Comparison of ENCODE assay signal across 10 cellular contexts in the genomic region with DNA sequence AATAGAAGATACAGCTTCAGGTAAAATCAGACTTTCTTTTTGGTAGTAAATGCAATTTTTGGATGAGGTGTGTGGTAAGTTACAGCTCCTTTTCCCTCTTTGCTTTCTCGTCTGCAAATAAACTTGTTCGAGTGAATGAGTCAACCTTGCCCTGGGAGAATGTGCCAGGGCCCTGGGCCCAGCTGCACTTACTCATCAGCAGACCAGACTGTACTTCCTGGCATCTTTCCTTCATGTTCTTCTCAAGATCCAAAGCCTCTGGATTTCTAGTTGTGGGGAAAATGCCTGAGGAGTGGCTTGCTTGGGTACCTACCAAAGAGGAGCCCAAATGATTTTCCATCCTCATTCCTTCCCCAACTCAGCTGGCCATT. TPM values are rescaled to one million over a fixed set of nuclear protein-coding genes. Genes with fewer than 3 reads are reported as not detected.
DNase-seq lines count a peak whose midpoint lies in the region; ATAC-seq and TF ChIP-seq lines count a peak whose summit lies in the region.
"Had no signal": no experiment of that assay in that cellular context is flagged by ENCODE, and none has a peak within 500 bp of the region (broad histone marks: within the 10 kb centered on the region; RNA-seq: fewer than 3 reads in every experiment).

No MANE protein-coding gene starts in this region.

- H3K9me3 Mint-ChIP-seq in activated T-helper 17 cell treated with anti-CD3 and anti-CD28 coated beads, Interleukin-2, amount 50 U/mL, for 72 hours: no peaks in the 10 kb centered on the region
- H3K9me3 Mint-ChIP-seq: CD8-positive, alpha-beta T cell had no signal

- no peak for TF ChIP-seq CTCF in esophagus muscularis mucosa (IDR thresholded peaks at IDR 0.05)

- DNase-seq in ACHN (peak; percentile 76), LoVo (ENCODE audit: low spot score) (peak; percentile 19), esophagus muscularis mucosa (ENCODE audit: extremely low spot score) (peak; percentile 93), SIG-M5 treated with dmso at 0.1 percent for 504 hours (lab: John Stamatoyannopoulos, UW; ENCODE audit: unreplicated experiment) (no peak), NAMALWA (ENCODE audit: low spot score) (no peak), cerebellar nuclear complex (lab: John Stamatoyannopoulos, UW) (no peak)
- DNase-seq: CD8-positive, alpha-beta T cell; immature natural killer cell had no signal

- peaks cover 13% of the 10 kb centered on the region for H3K27me3 Mint-ChIP-seq in activated T-helper 17 cell treated with anti-CD3 and anti-CD28 coated beads, Interleukin-2, amount 50 U/mL, for 72 hours

- H3K4me1 ChIP-seq in esophagus muscularis mucosa (peaks cover 36 to 54% (median 51%) of the 10 kb centered on the region in 4 donors), muscle layer of duodenum (ENCODE audit: control insufficient read depth in 1 of 2, insufficient read depth in 2 of 2, low read length in 2 of 2) (peaks cover 10 to 33% of the 10 kb centered on the region in 2 donors)

- TF ChIP-seq EP300 in esophagus muscularis mucosa (IDR thresholded peaks at IDR 0.05): no peak

- H3K9me3 ChIP-seq in esophagus muscularis mucosa (no peaks in the 10 kb centered on the region), muscle layer of duodenum (ENCODE audit: control insufficient read depth in 1 of 2, low read length in 2 of 2) (no peaks in the 10 kb centered on the region)

- no peaks in the 10 kb centered on the region for H3K4me1 Mint-ChIP-seq in activated T-helper 17 cell treated with anti-CD3 and anti-CD28 coated beads, Interleukin-2, amount 50 U/mL, for 72 hours
- H3K4me1 Mint-ChIP-seq: immature natural killer cell had no signal

- H3K27me3 ChIP-seq in esophagus muscularis mucosa: no peaks in the 10 kb centered on the region
- H3K27me3 ChIP-seq in muscle layer of duodenum (ENCODE audit: low read depth, low read length): no peaks in the 10 kb centered on the region

- 0% methylated on average over 2 of the region's 2 CpGs for WGBS in esophagus muscularis mucosa

- no peak overlapping the region for H3K4me3 Mint-ChIP-seq in activated T-helper 17 cell treated with anti-CD3 and anti-CD28 coated beads, Interleukin-2, amount 50 U/mL, for 72 hours
- H3K4me3 Mint-ChIP-seq: CD8-positive, alpha-beta T cell; immature natural killer cell had no signal

- TF ChIP-seq POLR2A in esophagus muscularis mucosa (IDR thresholded peaks at IDR 0.05; ENCODE audit: low read depth): no peak

- ATAC-seq in activated T-helper 17 cell treated with anti-CD3 and anti-CD28 coated beads, Interleukin-2, amount 50 U/mL, for 72 hours (replicated peaks): no peak
- ATAC-seq: CD8-positive, alpha-beta T cell had no signal

- H3K27ac ChIP-seq in esophagus muscularis mucosa (replicated peaks in 1 of 4) (peak overlapping the region in 3 of 4 donors; percentile 15 to 30 (median 25)), muscle layer of duodenum (ENCODE audit: low read length) (peak overlapping the region; percentile 24)

- H3K36me3 Mint-ChIP-seq in activated T-helper 17 cell treated with anti-CD3 and anti-CD28 coated beads, Interleukin-2, amount 50 U/mL, for 72 hours (ENCODE audit: low read depth): no peaks in the 10 kb centered on the region
- H3K36me3 Mint-ChIP-seq: CD8-positive, alpha-beta T cell; immature natural killer cell had no signal

- in situ Hi-C loops in ACHN (cut with HindIII; ENCODE audit: low pct_ligation_motif_present, low pct_unique_long_range_greater_than_20kb, low sequenced_read_pairs): no loop called here

- no peak overlapping the region for H3K4me3 ChIP-seq in esophagus muscularis mucosa
- H3K4me3 ChIP-seq in muscle layer of duodenum (ENCODE audit: low read depth in 1 of 2, low read length in 2 of 2): no peak overlapping the region

- no peaks in the 10 kb centered on the region for H3K36me3 ChIP-seq in esophagus muscularis mucosa
- H3K36me3 ChIP-seq in muscle layer of duodenum (ENCODE audit: control insufficient read depth in 1 of 2, insufficient read depth in 2 of 2, low read length in 2 of 2): no peaks in the 10 kb centered on the region

- no peak overlapping the region for H3K27ac Mint-ChIP-seq in activated T-helper 17 cell treated with anti-CD3 and anti-CD28 coated beads, Interleukin-2, amount 50 U/mL, for 72 hours
- H3K27ac Mint-ChIP-seq: CD8-positive, alpha-beta T cell; immature natural killer cell had no signal

- intact Hi-C loops in esophagus muscularis mucosa (cut with DNase I): no loop called here

RNA-seq across cellular contexts. Expression of gene G6PC1, which starts 5.4 kb away (rescaled TPM):
- under 1 TPM in 1 of 4 donors, not detected in 3; 0.06 TPM for total RNA-seq in esophagus muscularis mucosa
- total RNA-seq in activated T-helper 17 cell treated with anti-CD3 and anti-CD28 coated beads, Interleukin-2, amount 50 U/mL, for 72 hours: not detected
- total RNA-seq: CD8-positive, alpha-beta T cell had no signal

RNA-seq across cellular contexts. Expression of gene AOC3, which starts 44.2 kb away (rescaled TPM):
- total RNA-seq in esophagus muscularis mucosa: 100 to 1,000 TPM in 3 of 4 donors, 10 to 100 TPM in 1; 89.0 to 242 (median 118) TPM
- total RNA-seq in activated T-helper 17 cell treated with anti-CD3 and anti-CD28 coated beads, Interleukin-2, amount 50 U/mL, for 72 hours: 1 to 10 TPM; 2.2 to 3.0 TPM

RNA-seq across cellular contexts. Expression of gene AOC2, which starts 50.8 kb away (rescaled TPM):
- 1 to 10 TPM in 3 of 4 donors, under 1 TPM in 1; 0.66 to 2.0 (median 1.4) TPM for total RNA-seq in esophagus muscularis mucosa
- 1 to 10 TPM; 2.0 to 3.4 TPM for total RNA-seq in activated T-helper 17 cell treated with anti-CD3 and anti-CD28 coated beads, Interleukin-2, amount 50 U/mL, for 72 hours

Comparison
In these comparisons a context has a peak if more than half of its experiments do, and no peak if none do; other contexts are left out.
1. DNase-seq: peak in ACHN (single experiment), LoVo (single experiment) and esophagus muscularis mucosa (single experiment); none in SIG-M5 treated with dmso at 0.1 percent for 504 hours (single experiment), NAMALWA (single experiment) and cerebellar nuclear complex (0 of 2).
2. RNA of gene AOC3, which starts 44.2 kb away (total RNA-seq): 89.0 to 242 TPM in esophagus muscularis mucosa; 2.2 to 3.0 TPM in activated T-helper 17 cell treated with anti-CD3 and anti-CD28 coated beads, Interleukin-2, amount 50 U/mL, for 72 hours; every median in the first group is over 10 times any median in the second.